17 cellular contexts compared by ENCODE assay signal in the genomic region with DNA sequence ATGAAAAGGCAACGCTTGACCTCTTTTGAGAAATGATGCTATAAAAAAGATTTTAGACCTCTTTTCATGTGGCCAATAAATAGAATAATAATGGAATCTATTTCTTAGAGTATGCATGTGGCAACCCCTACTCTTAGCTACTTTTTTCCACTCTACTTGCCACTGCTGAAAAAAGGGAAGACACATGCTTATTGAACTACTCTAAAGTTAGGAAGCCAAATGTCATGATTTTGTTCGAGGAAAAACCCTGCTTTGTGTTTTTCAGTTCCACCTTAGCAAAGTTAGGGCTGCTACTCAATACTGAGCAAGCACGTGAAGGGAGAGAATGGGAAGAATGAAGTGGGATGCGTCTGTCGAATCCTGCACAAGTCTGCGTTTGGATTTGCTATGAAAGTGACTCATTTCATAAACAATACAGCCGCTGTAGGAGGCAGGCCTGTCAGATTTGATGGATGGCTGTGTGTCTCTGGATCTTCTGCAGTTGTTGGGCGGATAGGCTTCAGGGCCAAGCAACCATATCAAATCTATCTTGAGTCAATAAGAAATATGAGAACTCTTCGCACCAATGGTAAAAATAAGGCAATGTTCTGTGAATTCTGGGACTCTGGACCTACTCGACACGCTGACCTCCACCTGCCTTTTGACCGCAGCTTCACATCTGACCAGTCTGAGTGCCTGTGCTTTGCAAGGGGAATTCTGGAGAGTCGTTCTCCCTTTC.
DNase-seq lines count a peak whose midpoint lies in the region; ATAC-seq, FAIRE-seq and TF ChIP-seq lines count a peak whose summit lies in the region.
"Had no signal": no experiment of that assay in that cellular context is flagged by ENCODE, and none has a peak within 500 bp of the region (broad histone marks: within the 10 kb centered on the region; RNA-seq: fewer than 3 reads in every experiment).

No MANE protein-coding gene starts in this region.

- in situ Hi-C loops in GM12878 (cut with MboI), result no loop called here

- SMC1A ChIA-PET in GM12878 (lab: Charles Lee; ENCODE audit: uncharacterized antibody, unreplicated experiment), result no interaction called here

- no peak overlapping the region for H3K4me3 ChIP-seq in Caco-2 (ENCODE audit: low read depth, low read length)
- no peak overlapping the region for H3K4me3 ChIP-seq in GM12878
- no peak overlapping the region for H3K4me3 ChIP-seq in H7 (ENCODE audit: insufficient read depth, low read depth, low read length)
- H3K4me3 ChIP-seq: ascending aorta, esophagus muscularis mucosa, HAP-1 had no signal

- intact Hi-C loops in Caco-2 (cut with micrococcal nuclease; ENCODE audit: unreplicated experiment), result no loop called here
- intact Hi-C loops in GM12878 (cut with micrococcal nuclease; ENCODE audit: unreplicated experiment), result no loop called here
- intact Hi-C loops in activated T-helper 1 cell treated with anti-CD3 and anti-CD28 coated beads, Interleukin-12 subunit alpha, Interleukin-12 subunit beta, Interleukin-2, Interleukin-4 antibody, amounts not matched to agents 30 ng/mL and 10 ng/mL and 1 ng/mL, durations not matched to agents 14 hours and 24 hours and 36 hours (cut with micrococcal nuclease), result no loop called here

- H3K4me3 Mint-ChIP-seq in Caco-2 (ENCODE audit: unreplicated experiment) (no peak overlapping the region), mesothelial cell of epicardium (no peak overlapping the region)
- no peak overlapping the region for H3K4me3 Mint-ChIP-seq in activated CD8-positive, alpha-beta memory T cell treated with anti-CD3 and anti-CD28 coated beads, Interleukin-2, amount 10 ng/mL, durations not matched to agents 7 days and 5 days
- no peak overlapping the region for H3K4me3 Mint-ChIP-seq in activated T-helper 1 cell treated with anti-CD3 and anti-CD28 coated beads, Interleukin-12 subunit alpha, Interleukin-12 subunit beta, Interleukin-2, Interleukin-4 antibody, amounts not matched to agents 30 ng/mL and 10 ng/mL and 1 ng/mL, durations not matched to agents 14 hours and 24 hours and 36 hours

- no peaks in the 10 kb centered on the region for H4K20me1 ChIP-seq in GM12878 (ENCODE audit: control insufficient read depth, insufficient read depth)

- H3K9me3 ChIP-seq in Caco-2 (no peaks in the 10 kb centered on the region), GM12878 (replicated peaks; ENCODE audit: control insufficient read depth, insufficient read depth, low read length) (no peaks in the 10 kb centered on the region)
- H3K9me3 ChIP-seq: ascending aorta, esophagus muscularis mucosa, HAP-1 had no signal

- H3K27ac ChIP-seq in GM12878 (ENCODE audit: control insufficient read depth, insufficient read depth), result no peak overlapping the region
- H3K27ac ChIP-seq: ascending aorta, C4-2B, esophagus muscularis mucosa had no signal

- no peak for TF ChIP-seq POLR2A in GM12878 (IDR thresholded peaks at IDR 0.05; ENCODE audit: low read depth, low read length)

- RAD21 ChIA-PET in GM12878 (lab: Charles Lee; ENCODE audit: unreplicated experiment), result interaction anchor here (0.7 kb wide), 1 partner anchor 43 kb away, joined by 3 read pairs; no protein-coding TSS in a partner anchor

- H3K9ac ChIP-seq in GM12878 (ENCODE audit: control insufficient read depth, insufficient read depth, low read length), result no peak overlapping the region

- no peak for TF ChIP-seq EP300 in GM12878 (IDR thresholded peaks at IDR 0.05; ENCODE audit: borderline replicate concordance in 1 of 2, control insufficient read depth in 1 of 2, low read depth in 2 of 2, low read length in 2 of 2)

- no peak for FAIRE-seq in GM12878 (lab: Jason Lieb, UNC)
- FAIRE-seq: GM19239 had no signal

- H3K4me2 ChIP-seq in GM12878 (ENCODE audit: control insufficient read depth, insufficient read depth), result no peak overlapping the region

- H3K4me1 ChIP-seq in Caco-2, result peaks cover 16% of the 10 kb centered on the region
- no peaks in the 10 kb centered on the region for H3K4me1 ChIP-seq in GM12878 (ENCODE audit: control insufficient read depth, insufficient read depth, low read length)
- H3K4me1 ChIP-seq: ascending aorta had no signal

- H3K79me2 ChIP-seq in GM12878 (ENCODE audit: control insufficient read depth, insufficient read depth, low read length), result no peaks in the 10 kb centered on the region

- TF ChIP-seq RAD21 in GM12878 (IDR thresholded peaks at IDR 0.05; ENCODE audit: insufficient read depth, low read depth, low read length), result no peak

- H3K4me1 Mint-ChIP-seq in Caco-2 (ENCODE audit: low read depth, unreplicated experiment), result peaks cover 19% of the 10 kb centered on the region
- H3K4me1 Mint-ChIP-seq in mesothelial cell of epicardium, result peaks cover 33% of the 10 kb centered on the region
- no peaks in the 10 kb centered on the region for H3K4me1 Mint-ChIP-seq in activated CD8-positive, alpha-beta memory T cell treated with anti-CD3 and anti-CD28 coated beads, Interleukin-2, amount 10 ng/mL, durations not matched to agents 7 days and 5 days
- H3K4me1 Mint-ChIP-seq in activated T-helper 1 cell treated with anti-CD3 and anti-CD28 coated beads, Interleukin-12 subunit alpha, Interleukin-12 subunit beta, Interleukin-2, Interleukin-4 antibody, amounts not matched to agents 30 ng/mL and 10 ng/mL and 1 ng/mL, durations not matched to agents 14 hours and 24 hours and 36 hours (ENCODE audit: low read depth), result no peaks in the 10 kb centered on the region

- no peak overlapping the region for H2AFZ ChIP-seq in GM12878 (ENCODE audit: control insufficient read depth, low read depth, low read length)

- DNase-seq in Caco-2, result peak; percentile 17 to 42
- peak; percentile 97 for DNase-seq in NCI-H226
- DNase-seq in GM12878 (ENCODE audit: low read depth, low spot score), result no peak
- peak in 1 of 2 experiments; percentile 55 for DNase-seq in mesothelial cell of epicardium (ENCODE audit: low spot score in 2 of 2, unreplicated experiment in 2 of 2)
- no peak for DNase-seq in activated CD8-positive, alpha-beta memory T cell treated with anti-CD3 and anti-CD28 coated beads, Interleukin-2, amount 10 ng/mL, durations not matched to agents 7 days and 5 days
- no peak for DNase-seq in activated T-helper 1 cell treated with anti-CD3 and anti-CD28 coated beads, Interleukin-12 subunit alpha, Interleukin-12 subunit beta, Interleukin-2, Interleukin-4 antibody, amounts not matched to agents 30 ng/mL and 10 ng/mL and 1 ng/mL, durations not matched to agents 14 hours and 24 hours and 36 hours (ENCODE audit: low spot score)
- DNase-seq in H7, result no peak
- DNase-seq: activated CD8-positive, alpha-beta memory T cell treated with anti-CD3 and anti-CD28 coated beads, Interleukin-2, amount 50 U/mL, for 48 hours; NCI-H524; stimulated activated CD4-positive, alpha-beta T cell treated with anti-CD3 and anti-CD28 coated beads, Interleukin-2, amount 100 ng/mL, for 24 hours; T-helper 9 cell had no signal

- TF ChIP-seq CTCF in Caco-2 (IDR thresholded peaks at IDR 0.05; ENCODE audit: insufficient read depth in 1 of 2, low read depth in 1 of 2, low read length in 1 of 2, severe bottlenecking in 1 of 2, unreplicated experiment in 1 of 2) (no peak), GM12878 (IDR thresholded peaks at IDR 0.05 in 2 of 3, conservative IDR thresholded peaks at IDR 0.05 in 1 of 3; ENCODE audit: control insufficient read depth in 2 of 3, extremely low read depth in 1 of 3, insufficient read depth in 1 of 3, low read depth in 3 of 3, low read length in 3 of 3) (no peak), mesothelial cell of epicardium (IDR thresholded peaks at IDR 0.05; ENCODE audit: unreplicated experiment) (no peak)

- WGBS in GM12878 (ENCODE audit: insufficient coverage, insufficient replicate concordance, low lambda C conversion rate, missing lambda C conversion rate), result 38% methylated on average over 13 of the region's 13 CpGs

- H3K36me3 Mint-ChIP-seq in Caco-2 (ENCODE audit: insufficient read depth, unreplicated experiment) (no peaks in the 10 kb centered on the region), mesothelial cell of epicardium (no peaks in the 10 kb centered on the region)
- H3K36me3 Mint-ChIP-seq in activated CD8-positive, alpha-beta memory T cell treated with anti-CD3 and anti-CD28 coated beads, Interleukin-2, amount 10 ng/mL, durations not matched to agents 7 days and 5 days, result no peaks in the 10 kb centered on the region
- H3K36me3 Mint-ChIP-seq in activated T-helper 1 cell treated with anti-CD3 and anti-CD28 coated beads, Interleukin-12 subunit alpha, Interleukin-12 subunit beta, Interleukin-2, Interleukin-4 antibody, amounts not matched to agents 30 ng/mL and 10 ng/mL and 1 ng/mL, durations not matched to agents 14 hours and 24 hours and 36 hours (ENCODE audit: low read depth), result no peaks in the 10 kb centered on the region

- POLR2A ChIA-PET in Caco-2 (lab: Charles Lee), result no interaction called here
- POLR2A ChIA-PET in GM12878 (lab: Charles Lee), result no interaction called here

- no peaks in the 10 kb centered on the region for H3K36me3 ChIP-seq in Caco-2 (ENCODE audit: control insufficient read depth, insufficient read depth, low read length)
- H3K36me3 ChIP-seq in GM12878 (ENCODE audit: control insufficient read depth in 2 of 2, insufficient read depth in 2 of 2, low read length in 1 of 2), result no peaks in the 10 kb centered on the region
- H3K36me3 ChIP-seq in H7 (replicated peaks; ENCODE audit: control insufficient read depth, insufficient read depth, low read length), result no peaks in the 10 kb centered on the region
- H3K36me3 ChIP-seq: ascending aorta, esophagus muscularis mucosa, HAP-1 had no signal

- CTCF ChIA-PET in Caco-2 (lab: Charles Lee), result no interaction called here
- CTCF ChIA-PET in GM12878 (lab: Yijun Ruan, JAX), result no interaction called here
- CTCF ChIA-PET in activated CD8-positive, alpha-beta memory T cell treated with anti-CD3 and anti-CD28 coated beads, Interleukin-2, amount 10 ng/mL, durations not matched to agents 7 days and 5 days (lab: Charles Lee), result interaction anchor here (0.6 kb wide), 1 partner anchor 23 kb away, joined by 3 read pairs; no protein-coding TSS in a partner anchor

- H3K27me3 ChIP-seq in Caco-2 (replicated peaks; ENCODE audit: control insufficient read depth, insufficient read depth, low read length), result no peaks in the 10 kb centered on the region
- H3K27me3 ChIP-seq in GM12878 (replicated peaks in 1 of 2; ENCODE audit: control insufficient read depth in 2 of 2, insufficient read depth in 2 of 2, low read length in 1 of 2), result no peaks in the 10 kb centered on the region; a peak in 2 of 4 replicates
- H3K27me3 ChIP-seq in H7 (ENCODE audit: control insufficient read depth, insufficient read depth, low read length), result no peaks in the 10 kb centered on the region
- H3K27me3 ChIP-seq: ascending aorta, esophagus muscularis mucosa had no signal

- no peak for ATAC-seq in GM12878
- no peak for ATAC-seq in activated CD8-positive, alpha-beta memory T cell treated with anti-CD3 and anti-CD28 coated beads, Interleukin-2, amount 10 ng/mL, durations not matched to agents 7 days and 5 days
- no peak for ATAC-seq in GM18909 (IDR thresholded peaks at IDR 0.05; ENCODE audit: poor library complexity, unreplicated experiment)

- no peaks in the 10 kb centered on the region for H3K27me3 Mint-ChIP-seq in Caco-2 (ENCODE audit: insufficient read depth, unreplicated experiment)
- no peaks in the 10 kb centered on the region for H3K27me3 Mint-ChIP-seq in mesothelial cell of epicardium (ENCODE audit: low read depth)
- H3K27me3 Mint-ChIP-seq in activated CD8-positive, alpha-beta memory T cell treated with anti-CD3 and anti-CD28 coated beads, Interleukin-2, amount 10 ng/mL, durations not matched to agents 7 days and 5 days, result peaks cover under 1% of the 10 kb centered on the region
- H3K27me3 Mint-ChIP-seq in activated T-helper 1 cell treated with anti-CD3 and anti-CD28 coated beads, Interleukin-12 subunit alpha, Interleukin-12 subunit beta, Interleukin-2, Interleukin-4 antibody, amounts not matched to agents 30 ng/mL and 10 ng/mL and 1 ng/mL, durations not matched to agents 14 hours and 24 hours and 36 hours (ENCODE audit: insufficient read depth), result no peaks in the 10 kb centered on the region

- H3K27ac Mint-ChIP-seq in Caco-2 (ENCODE audit: unreplicated experiment) (no peak overlapping the region), mesothelial cell of epicardium (peak overlapping the region; percentile 78)
- no peak overlapping the region for H3K27ac Mint-ChIP-seq in activated CD8-positive, alpha-beta memory T cell treated with anti-CD3 and anti-CD28 coated beads, Interleukin-2, amount 10 ng/mL, durations not matched to agents 7 days and 5 days
- H3K27ac Mint-ChIP-seq in activated T-helper 1 cell treated with anti-CD3 and anti-CD28 coated beads, Interleukin-12 subunit alpha, Interleukin-12 subunit beta, Interleukin-2, Interleukin-4 antibody, amounts not matched to agents 30 ng/mL and 10 ng/mL and 1 ng/mL, durations not matched to agents 14 hours and 24 hours and 36 hours, result no peak overlapping the region

- BruUV-seq in Caco-2 (replicated peaks; lab: Mats Ljungman, UMichigan) (no TSS peak), GM12878 (replicated peaks; lab: Mats Ljungman, UMichigan) (no TSS peak)

- peaks cover 9% of the 10 kb centered on the region for H3K9me3 Mint-ChIP-seq in Caco-2 (ENCODE audit: unreplicated experiment)
- H3K9me3 Mint-ChIP-seq in mesothelial cell of epicardium, result no peaks in the 10 kb centered on the region
- H3K9me3 Mint-ChIP-seq in activated CD8-positive, alpha-beta memory T cell treated with anti-CD3 and anti-CD28 coated beads, Interleukin-2, amount 10 ng/mL, durations not matched to agents 7 days and 5 days (ENCODE audit: low read depth), result no peaks in the 10 kb centered on the region
- no peaks in the 10 kb centered on the region for H3K9me3 Mint-ChIP-seq in activated T-helper 1 cell treated with anti-CD3 and anti-CD28 coated beads, Interleukin-12 subunit alpha, Interleukin-12 subunit beta, Interleukin-2, Interleukin-4 antibody, amounts not matched to agents 30 ng/mL and 10 ng/mL and 1 ng/mL, durations not matched to agents 14 hours and 24 hours and 36 hours

Comparison
In these comparisons a context has a peak if more than half of its experiments do, and no peak if none do; other contexts are left out.
1. DNase-seq: peak in Caco-2 (2 of 2) and NCI-H226 (single experiment); none in GM12878 (single experiment), activated CD8-positive, alpha-beta memory T cell treated with anti-CD3 and anti-CD28 coated beads, Interleukin-2, amount 10 ng/mL, durations not matched to agents 7 days and 5 days (single experiment), activated T-helper 1 cell treated with anti-CD3 and anti-CD28 coated beads, Interleukin-12 subunit alpha, Interleukin-12 subunit beta, Interleukin-2, Interleukin-4 antibody, amounts not matched to agents 30 ng/mL and 10 ng/mL and 1 ng/mL, durations not matched to agents 14 hours and 24 hours and 36 hours (single experiment) and H7 (single experiment).